8 cellular contexts compared by ENCODE assay signal in genomic region chr2:64228126-64228678, GRCh38.
DNase-seq lines count a peak whose midpoint lies in the region; ATAC-seq and TF ChIP-seq lines count a peak whose summit lies in the region.

No MANE protein-coding gene starts in this region.

- H3K27me3 ChIP-seq in duodenal mucosa (ENCODE audit: control insufficient read depth in 1 of 2, insufficient read depth in 2 of 2, low read length in 2 of 2): no peaks in the 10 kb centered on the region
- no peaks in the 10 kb centered on the region for H3K27me3 ChIP-seq in liver (ENCODE audit: control insufficient read depth in 4 of 4, insufficient read depth in 4 of 4, low read length in 3 of 4)

- H3K4me3 ChIP-seq in duodenal mucosa (ENCODE audit: low read depth in 1 of 2, low read length in 2 of 2): peak overlapping the region; percentile 76 to 79
- H3K4me3 ChIP-seq in liver (ENCODE audit: low read depth in 1 of 3, low read length in 3 of 3): peak overlapping the region; percentile 49 to 73 (median 70)

- peak; percentile 62 to 69 for TF ChIP-seq RAD21 in liver (IDR thresholded peaks at IDR 0.05)

- peak overlapping the region; percentile 88 for H3K4me3 Mint-ChIP-seq in activated CD4-positive, alpha-beta T cell treated with anti-CD3 and anti-CD28 coated beads, Interleukin-2, amount 10 ng/mL, durations not matched to agents 24 days and 14 days

- peaks cover 2% of the 10 kb centered on the region for H3K36me3 Mint-ChIP-seq in activated CD4-positive, alpha-beta T cell treated with anti-CD3 and anti-CD28 coated beads, Interleukin-2, amount 10 ng/mL, durations not matched to agents 24 days and 14 days (ENCODE audit: low read depth)

- peaks cover 4% of the 10 kb centered on the region for H3K9me3 Mint-ChIP-seq in activated CD4-positive, alpha-beta T cell treated with anti-CD3 and anti-CD28 coated beads, Interleukin-2, amount 10 ng/mL, durations not matched to agents 24 days and 14 days

- peaks cover 30% of the 10 kb centered on the region for H3K4me1 Mint-ChIP-seq in activated CD4-positive, alpha-beta T cell treated with anti-CD3 and anti-CD28 coated beads, Interleukin-2, amount 10 ng/mL, durations not matched to agents 24 days and 14 days

- H3K4me1 ChIP-seq in duodenal mucosa (ENCODE audit: control insufficient read depth in 1 of 2, insufficient read depth in 2 of 2, low read length in 2 of 2) (peaks cover 0 to 5% of the 10 kb centered on the region in 2 donors), liver (ENCODE audit: control insufficient read depth in 4 of 4, insufficient read depth in 4 of 4, low read length in 3 of 4) (peaks cover 0 to 14% (median 6%) of the 10 kb centered on the region in 4 donors)

- peak; percentile 76 to 81 for DNase-seq in AML-193 (lab: John Stamatoyannopoulos, UW)
- DNase-seq in NCI-H345 (lab: John Stamatoyannopoulos, UW): peak; percentile 84
- DNase-seq in activated CD4-positive, alpha-beta T cell treated with anti-CD3 and anti-CD28 coated beads, Interleukin-2, amount 10 ng/mL, durations not matched to agents 24 days and 14 days: peak; percentile 90
- peak; percentile 51 to 63 for DNase-seq in stimulated activated CD4-positive, alpha-beta T cell treated with anti-CD3 and anti-CD28 coated beads, Interleukin-4, amount 100 ng/mL, for 4 hours

- TF ChIP-seq CTCF in liver (IDR thresholded peaks at IDR 0.05; ENCODE audit: low read depth, low read length, missing input control): no peak

- ATAC-seq in GM19025 (IDR thresholded peaks at IDR 0.05; ENCODE audit: low read depth, unreplicated experiment) (peak; percentile 96), HG03159 (IDR thresholded peaks at IDR 0.05; ENCODE audit: unreplicated experiment) (peak; percentile 90)

- no peaks in the 10 kb centered on the region for H3K36me3 ChIP-seq in duodenal mucosa (ENCODE audit: control insufficient read depth in 1 of 2, insufficient read depth in 2 of 2, low read length in 2 of 2)
- H3K36me3 ChIP-seq in liver (ENCODE audit: control insufficient read depth in 4 of 4, insufficient read depth in 3 of 4, low read depth in 1 of 4, low read length in 3 of 4): no peaks in the 10 kb centered on the region

- intact Hi-C loops in activated CD4-positive, alpha-beta T cell treated with anti-CD3 and anti-CD28 coated beads, Interleukin-2, amount 10 ng/mL, durations not matched to agents 24 days and 14 days (cut with micrococcal nuclease): loop anchor here (1.0 kb wide), 1 partner anchor 14 kb away; no protein-coding TSS in a partner anchor

- 3% methylated on average over 26 of the region's 26 CpGs for WGBS in liver

- H3K9ac ChIP-seq in duodenal mucosa (ENCODE audit: low read depth in 1 of 2, low read length in 2 of 2) (peak overlapping the region; percentile 51 to 63), liver (ENCODE audit: low read depth in 1 of 2, low read length in 2 of 2) (peak overlapping the region; percentile 50 to 83)

- H3K27ac ChIP-seq in duodenal mucosa (ENCODE audit: low read depth, low read length) (peak overlapping the region; percentile 23), liver (ENCODE audit: low read depth in 1 of 2, low read length in 2 of 2) (peak overlapping the region; percentile 72 to 73)

- H3K27ac Mint-ChIP-seq in activated CD4-positive, alpha-beta T cell treated with anti-CD3 and anti-CD28 coated beads, Interleukin-2, amount 10 ng/mL, durations not matched to agents 24 days and 14 days: peak overlapping the region; percentile 85

- H3K9me3 ChIP-seq in duodenal mucosa (ENCODE audit: control insufficient read depth in 1 of 2, low read length in 2 of 2) (no peaks in the 10 kb centered on the region), liver (ENCODE audit: control insufficient read depth in 4 of 4, low read length in 3 of 4) (no peaks in the 10 kb centered on the region)

- H3K27me3 Mint-ChIP-seq in activated CD4-positive, alpha-beta T cell treated with anti-CD3 and anti-CD28 coated beads, Interleukin-2, amount 10 ng/mL, durations not matched to agents 24 days and 14 days: peaks cover 6% of the 10 kb centered on the region

TF ChIP-seq in liver, 16 proteins besides CTCF, POLR2A, EP300 and RAD21:
- TF ChIP-seq HNF4G (IDR thresholded peaks at IDR 0.05) (no peak), ZBTB33 (IDR thresholded peaks at IDR 0.05) (no peak), GABPA (IDR thresholded peaks at IDR 0.05 in 1 of 2, conservative IDR thresholded peaks at IDR 0.05 in 1 of 2) (no peak), JUND (IDR thresholded peaks at IDR 0.05) (no peak), TAF1 (conservative IDR thresholded peaks at IDR 0.05) (peak; percentile 18), RXRA (IDR thresholded peaks at IDR 0.05) (peak; percentile 26 to 31), NR2F2 (IDR thresholded peaks at IDR 0.05) (peak; percentile 53), MAX (IDR thresholded peaks at IDR 0.05) (no peak), SP1 (IDR thresholded peaks at IDR 0.05) (no peak), FOXA1 (IDR thresholded peaks at IDR 0.05) (no peak), ATF3 (IDR thresholded peaks at IDR 0.05) (no peak), YY1 (IDR thresholded peaks at IDR 0.05) (peak; percentile 83), EGR1 (IDR thresholded peaks at IDR 0.05; ENCODE audit: low read depth in 2 of 2) (no peak), REST (IDR thresholded peaks at IDR 0.05) (peak; percentile 45)

Comparison
In these comparisons a context has a peak if more than half of its experiments do, and no peak if none do; other contexts are left out.
1. Peak in every context shown above with its lines: DNase-seq, ATAC-seq, H3K4me3 ChIP-seq and H3K27ac ChIP-seq.